18 cellular contexts compared by ENCODE assay signal in genomic region chr12:77013091-77013490, GRCh38.
"Had no signal": no experiment of that assay in that cellular context is flagged by ENCODE, and none has a peak within 500 bp of the region (broad histone marks: within the 10 kb centered on the region; RNA-seq: fewer than 3 reads in every experiment).

No MANE protein-coding gene starts in this region.

- H3K27ac ChIP-seq: KMS-11, SJSA1 had no signal

- H3K4me1 ChIP-seq: SJSA1 had no signal

- H3K9ac ChIP-seq: KMS-11 had no signal

- ATAC-seq: activated T-helper 17 cell treated with anti-CD3 and anti-CD28 coated beads, Interleukin-2, amount 50 U/mL, for 72 hours had no signal

- H3K9me3 ChIP-seq: SJSA1 had no signal

- H3K4me2 ChIP-seq: KMS-11 had no signal

- H3K4me3 ChIP-seq: SJSA1 had no signal

- DNase-seq: activated B cell treated with CpG ODN at 0.5 μM for 24 hours; activated CD4-positive, alpha-beta memory T cell treated with anti-CD3 and anti-CD28 coated beads, Interleukin-2, amount 10 ng/mL, durations not matched to agents 7 days and 5 days; activated CD4-positive, alpha-beta T cell treated with anti-CD3 and anti-CD28 coated beads for 1 hour; activated CD4-positive, alpha-beta T cell treated with anti-CD3 and anti-CD28 coated beads, Interleukin-2, amount 50 U/mL, for 1 hour; activated gamma-delta T cell; activated naive CD4-positive, alpha-beta T cell treated with anti-CD3 and anti-CD28 coated beads for 36 hours; activated T-cell treated with anti-CD3 and anti-CD28 coated beads for 4 hours; activated T-cell treated with anti-CD3 and anti-CD28 coated beads, Interleukin-2, amount 50 U/mL, for 48 hours; cerebellar nuclear complex; NCI-H1105; NCI-H1436; NCI-H187; NCI-H2081; NCI-H524; SHP77 had no signal

- H3K27me3 ChIP-seq: SJSA1 had no signal
